In genomic region chr2:73065070-73065469, GRCh38 we compare ENCODE assay signal across 7 cellular contexts. TPM values are rescaled to one million over a fixed set of nuclear protein-coding genes. Genes with fewer than 3 reads are reported as not detected.
DNase-seq lines count a peak whose midpoint lies in the region; ATAC-seq, FAIRE-seq and TF ChIP-seq lines count a peak whose summit lies in the region.
"Not testable (repeated sequence)": the region's sequence is repeated elsewhere in the genome, so short reads cannot be mapped to it uniquely, and the experiment has no call there.

No MANE protein-coding gene starts in this region.

- peaks cover 75% of the 10 kb centered on the region for H3K79me2 ChIP-seq in astrocyte (ENCODE audit: insufficient read depth, low read length)
- peaks cover 36% of the 10 kb centered on the region for H3K79me2 ChIP-seq in fibroblast of lung (ENCODE audit: control insufficient read depth, insufficient read depth, low read length)

- CTCF ChIA-PET in AG04450 (lab: Charles Lee), result interaction anchor here (1.4 to 1.5 kb wide), 2 partner anchors 92 to 112 kb away, joined by 4 to 7 read pairs; no protein-coding TSS in a partner anchor
- CTCF ChIA-PET in Panc1 (lab: Charles Lee), result interaction anchor here (0.6 kb wide), 1 partner anchor 83 kb away, joined by 3 read pairs; no protein-coding TSS in a partner anchor

- not testable (repeated sequence) for H3K9me3 Mint-ChIP-seq in HFFc6; astrocyte (ENCODE audit: unreplicated experiment); osteocyte (ENCODE audit: unreplicated experiment)

- not testable (repeated sequence) for H3K4me3 Mint-ChIP-seq in HFFc6; astrocyte (ENCODE audit: unreplicated experiment); osteocyte (ENCODE audit: unreplicated experiment)

- in situ Hi-C loops in Panc1 (cut with HindIII; ENCODE audit: low pct_unique_long_range_greater_than_20kb, low sequenced_read_pairs), result not testable (repeated sequence)

- H3K27ac ChIP-seq in AG04450 (ENCODE audit: low read depth, low read length) (peak overlapping the region; percentile 94), Panc1 (ENCODE audit: low read length) (peak overlapping the region; percentile 85), astrocyte (ENCODE audit: low read depth, low read length) (peak overlapping the region; percentile 92), fibroblast of lung (ENCODE audit: insufficient read depth, low read length) (peak overlapping the region; percentile 11)
- not testable (repeated sequence) for H3K27ac ChIP-seq in spleen

- not testable (repeated sequence) for TF ChIP-seq POLR2A in spleen (IDR thresholded peaks at IDR 0.05)

- H3K9me3 ChIP-seq in AG04450 (ENCODE audit: control insufficient read depth, insufficient read depth, low read length); Panc1 (ENCODE audit: control insufficient read depth, insufficient read depth, low read depth, low read length); astrocyte (ENCODE audit: insufficient read depth, low read depth, low read length); fibroblast of lung (ENCODE audit: control insufficient read depth, insufficient read depth, low read depth, low read length); spleen: not testable (repeated sequence)

- peaks cover 24% of the 10 kb centered on the region for H4K20me1 ChIP-seq in astrocyte (ENCODE audit: insufficient read depth, low read length)
- H4K20me1 ChIP-seq in fibroblast of lung (ENCODE audit: control insufficient read depth, extremely low read depth, insufficient read depth, low read length), result not testable (repeated sequence)

- not testable (repeated sequence) for H3K9ac ChIP-seq in astrocyte (ENCODE audit: low read length); fibroblast of lung (ENCODE audit: insufficient read depth, low read length)

- H3K36me3 Mint-ChIP-seq in HFFc6 (ENCODE audit: low read depth), result peaks cover 28% of the 10 kb centered on the region
- H3K36me3 Mint-ChIP-seq in astrocyte (ENCODE audit: low read depth, unreplicated experiment); osteocyte (ENCODE audit: unreplicated experiment): not testable (repeated sequence)

- H3K27me3 Mint-ChIP-seq in HFFc6 (ENCODE audit: insufficient read depth); astrocyte (ENCODE audit: low read depth, unreplicated experiment); osteocyte (ENCODE audit: unreplicated experiment): not testable (repeated sequence)

- not testable (repeated sequence) for ATAC-seq in Panc1

- not testable (repeated sequence) for DNase-seq in AG04450 (ENCODE audit: low read depth, low spot score); HFFc6; Panc1 (ENCODE audit: low read depth, low spot score); astrocyte (ENCODE audit: low read depth); fibroblast of lung (ENCODE audit: low read depth in 2 of 2); osteocyte (ENCODE audit: extremely low spot score, unreplicated experiment)
- peak; percentile 4 for DNase-seq in spleen

- POLR2A ChIA-PET in AG04450 (lab: Yijun Ruan, JAX); Panc1 (lab: Charles Lee): not testable (repeated sequence)

- H3K4me1 Mint-ChIP-seq in HFFc6 (ENCODE audit: low read depth) (peaks cover 65% of the 10 kb centered on the region), astrocyte (ENCODE audit: low read depth, unreplicated experiment) (peaks cover 40% of the 10 kb centered on the region), osteocyte (ENCODE audit: unreplicated experiment) (peaks cover 56% of the 10 kb centered on the region)

- H3K4me3 ChIP-seq in AG04450 (ENCODE audit: low read depth, low read length); Panc1 (ENCODE audit: low read depth in 2 of 2, low read length in 2 of 2); astrocyte (ENCODE audit: insufficient read depth, low read depth, low read length); fibroblast of lung (replicated peaks in 1 of 4; ENCODE audit: control extremely low read depth in 1 of 4, insufficient read depth in 1 of 4, low read depth in 3 of 4, low read length in 4 of 4); spleen: not testable (repeated sequence)

- intact Hi-C loops in Panc1 (cut with micrococcal nuclease; ENCODE audit: unreplicated experiment); spleen (cut with DNase I; ENCODE audit: low total_unique reads): not testable (repeated sequence)

- peaks cover 49% of the 10 kb centered on the region for H3K4me1 ChIP-seq in Panc1 (ENCODE audit: control insufficient read depth, insufficient read depth, low read length)
- H3K4me1 ChIP-seq in astrocyte (ENCODE audit: insufficient read depth, low read length), result peaks cover 37% of the 10 kb centered on the region
- peaks cover 18% of the 10 kb centered on the region for H3K4me1 ChIP-seq in fibroblast of lung (ENCODE audit: control insufficient read depth, extremely low read depth, insufficient read depth, low read length)
- peaks cover 10 to 24% (median 14%) of the 10 kb centered on the region in 6 donors for H3K4me1 ChIP-seq in spleen

- 95 to 99% (median 98%) methylated on average over 5 of the region's 5 CpGs for WGBS in spleen, 5 donors

- peak overlapping the region; percentile 90 for H3K27ac Mint-ChIP-seq in HFFc6
- H3K27ac Mint-ChIP-seq in astrocyte (ENCODE audit: unreplicated experiment), result not testable (repeated sequence)
- H3K27ac Mint-ChIP-seq in osteocyte (ENCODE audit: unreplicated experiment), result peak overlapping the region; percentile 94

- not testable (repeated sequence) for FAIRE-seq in astrocyte (lab: Jason Lieb, UNC)

- not testable (repeated sequence) for TF ChIP-seq CTCF in AG04450 (IDR thresholded peaks at IDR 0.05; ENCODE audit: low read depth, low read length); HFFc6 (IDR thresholded peaks at IDR 0.05); Panc1 (IDR thresholded peaks at IDR 0.05); astrocyte (IDR thresholded peaks at IDR 0.05; ENCODE audit: insufficient read depth, low read depth, low read length); fibroblast of lung (conservative IDR thresholded peaks at IDR 0.05 in 1 of 2, IDR thresholded peaks at IDR 0.05 in 1 of 2; ENCODE audit: low read depth in 1 of 2, low read length in 2 of 2); osteocyte (IDR thresholded peaks at IDR 0.05); spleen (IDR thresholded peaks at IDR 0.05 in 8 of 11, conservative IDR thresholded peaks at IDR 0.05 in 3 of 11)

- H3K36me3 ChIP-seq in Panc1 (ENCODE audit: control insufficient read depth, insufficient read depth, low read length); astrocyte (ENCODE audit: insufficient read depth, low read length); fibroblast of lung (ENCODE audit: control insufficient read depth, insufficient read depth, low read length): not testable (repeated sequence)
- H3K36me3 ChIP-seq in spleen, result peaks cover 0 to 27% (median 0%) of the 10 kb centered on the region in 6 donors

- BruUV-seq in Panc1 (replicated peaks; lab: Mats Ljungman, UMichigan), result not testable (repeated sequence)

- not testable (repeated sequence) for H2AFZ ChIP-seq in astrocyte (ENCODE audit: low read depth, low read length); fibroblast of lung (ENCODE audit: low read length)

- not testable (repeated sequence) for H3K27me3 ChIP-seq in AG04450 (ENCODE audit: control insufficient read depth, insufficient read depth, low read length); Panc1 (ENCODE audit: control insufficient read depth, insufficient read depth, low read length); astrocyte (ENCODE audit: insufficient read depth, low read length); fibroblast of lung (ENCODE audit: control insufficient read depth, insufficient read depth, low read length); spleen (replicated peaks in 1 of 7)

- peak overlapping the region; percentile 83 for H3K4me2 ChIP-seq in astrocyte (ENCODE audit: low read length)
- H3K4me2 ChIP-seq in fibroblast of lung (ENCODE audit: extremely low read depth, insufficient read depth, low read length), result not testable (repeated sequence)

RNA-seq across cellular contexts. Expression of gene SFXN5, which starts 6.4 kb away (rescaled TPM):
- polyA plus RNA-seq in AG04450 (2011; rRNA removed) (11.8 and 13.7 TPM in 2 replicates), fibroblast of lung (5.8 and 11.0 TPM in 2 replicates), spleen (1 to 10 TPM; 2.6 to 9.0 (median 5.4) TPM)
- 16.3 and 24.6 TPM in 2 replicates for polyA minus RNA-seq in AG04450 (2011; rRNA and poly(A)+ RNA removed)
- 10 to 100 TPM; 10.2 to 17.0 (median 14.7) TPM for total RNA-seq in HFFc6 (2021; fragmentation: NEBNext Ultra II Directional; extraction: Animal tissue kit (Norgen Biotek cat#: 25700))
- total RNA-seq in Panc1 (2021; ENCODE audit: unreplicated experiment) (27.8 TPM), astrocyte (14.9 and 15.9 TPM in 2 replicates), fibroblast of lung (10.0 and 13.9 TPM in 2 replicates), osteocyte (9.8 and 12.7 TPM in 2 replicates), spleen (10 to 100 TPM; 18.8 to 41.4 (median 29.0) TPM)
- 19.7 TPM for polyA plus RNA-seq in Panc1 (2012; ENCODE audit: insufficient read length)
- polyA plus RNA-seq in fibroblast of lung (2012), result 5.7 and 11.0 TPM in 2 replicates
- polyA minus RNA-seq in fibroblast of lung (ENCODE audit: low replicate concordance), result 14.8 and 24.7 TPM in 2 replicates

RNA-seq across cellular contexts. Expression of gene RAB11FIP5, which starts 47.7 kb away (rescaled TPM):
- 29.6 and 37.5 TPM in 2 replicates for polyA plus RNA-seq in AG04450 (2011; rRNA removed)
- 54.0 and 57.0 TPM in 2 replicates for polyA minus RNA-seq in AG04450 (2011; rRNA and poly(A)+ RNA removed)
- total RNA-seq in HFFc6 (2021; fragmentation: NEBNext Ultra II Directional; extraction: Animal tissue kit (Norgen Biotek cat#: 25700)), result 10 to 100 TPM; 76.7 to 92.0 (median 83.6) TPM
- 27.3 TPM for total RNA-seq in Panc1 (2021; ENCODE audit: unreplicated experiment)
- polyA plus RNA-seq in Panc1 (2012; ENCODE audit: insufficient read length), result 20.4 TPM
- 56.0 and 70.5 TPM in 2 replicates for total RNA-seq in astrocyte
- 22.3 and 35.0 TPM in 2 replicates for total RNA-seq in fibroblast of lung
- 27.7 TPM in 2 replicates for polyA plus RNA-seq in fibroblast of lung
- polyA plus RNA-seq in fibroblast of lung (2012), result 29.7 and 35.4 TPM in 2 replicates
- polyA minus RNA-seq in fibroblast of lung (ENCODE audit: low replicate concordance), result 68.2 and 91.5 TPM in 2 replicates
- 30.8 and 35.5 TPM in 2 replicates for total RNA-seq in osteocyte
- total RNA-seq in spleen, result 100 to 1,000 TPM in 4 of 7 donors, 10 to 100 TPM in 3; 43.2 to 127 (median 101) TPM
- polyA plus RNA-seq in spleen, result 10 to 100 TPM in 2 of 3 donors, 1 to 10 TPM in 1; 9.5 to 42.9 (median 14.2) TPM
